12 cellular contexts compared by ENCODE assay signal in genomic region chr10:79223346-79224048, GRCh38.
A peak's percentile ranks its signal among the peaks of the same experiment; 100 is the strongest.
DNase-seq lines count a peak whose midpoint lies in the region; ATAC-seq and TF ChIP-seq lines count a peak whose summit lies in the region.
"Had no signal": no experiment of that assay in that cellular context is flagged by ENCODE, and none has a peak within 500 bp of the region (broad histone marks: within the 10 kb centered on the region; RNA-seq: fewer than 3 reads in every experiment).

No MANE protein-coding gene starts in this region.

- peak overlapping the region; percentile 82 for H2AK5ac ChIP-seq in IMR-90 (ENCODE audit: low read depth, low read length)

- no TSS peak for BruUV-seq in IMR-90 (replicated peaks; lab: Mats Ljungman, UMichigan)

- no peaks in the 10 kb centered on the region for H3K27me3 Mint-ChIP-seq in activated CD4-positive, alpha-beta memory T cell treated with anti-CD3 and anti-CD28 coated beads, Interleukin-2, amount 10 ng/mL, durations not matched to agents 7 days and 5 days

- peaks cover 49% of the 10 kb centered on the region for H3K4me1 ChIP-seq in IMR-90 (ENCODE audit: control insufficient read depth, insufficient read depth, low read length)
- peaks cover 40% of the 10 kb centered on the region for H3K4me1 ChIP-seq in fibroblast of lung (ENCODE audit: control insufficient read depth, extremely low read depth, insufficient read depth, low read length)
- H3K4me1 ChIP-seq in lower lobe of right lung = peaks cover 59% of the 10 kb centered on the region
- H3K4me1 ChIP-seq in smooth muscle cell (ENCODE audit: low read depth) = peaks cover 50% of the 10 kb centered on the region
- no peaks in the 10 kb centered on the region for H3K4me1 ChIP-seq in HAP-1

- no peak overlapping the region for H3K18ac ChIP-seq in IMR-90 (ENCODE audit: low read depth, low read length)

- H4K91ac ChIP-seq in IMR-90 (ENCODE audit: insufficient read depth, low read depth, low read length) = peak overlapping the region; percentile 29; the same call in 1 of the 2 replicates

- H3K4me1 Mint-ChIP-seq in activated CD4-positive, alpha-beta memory T cell treated with anti-CD3 and anti-CD28 coated beads, Interleukin-2, amount 10 ng/mL, durations not matched to agents 7 days and 5 days = no peaks in the 10 kb centered on the region

- POLR2A ChIA-PET in IMR-90 (lab: Charles Lee; ENCODE audit: unreplicated experiment) = no interaction called here
- POLR2A ChIA-PET in activated CD4-positive, alpha-beta memory T cell treated with anti-CD3 and anti-CD28 coated beads, Interleukin-2, amount 10 ng/mL, durations not matched to agents 7 days and 5 days (lab: Charles Lee) = no interaction called here

- no peak overlapping the region for H4K8ac ChIP-seq in IMR-90 (ENCODE audit: low read depth in 2 of 2, low read length in 2 of 2)

- H2AFZ ChIP-seq in IMR-90 (replicated peaks; ENCODE audit: low read length, poor library complexity) (peak overlapping the region; percentile 8), fibroblast of lung (ENCODE audit: low read length) (no peak overlapping the region), smooth muscle cell (ENCODE audit: low read depth) (no peak overlapping the region)

- intact Hi-C loops in IMR-90 (cut with micrococcal nuclease) (no loop called here), lower lobe of right lung (cut with DNase I) (no loop called here)

- peaks cover 24% of the 10 kb centered on the region for H3F3A ChIP-seq in smooth muscle cell (ENCODE audit: low read depth)

- H3K9ac ChIP-seq in IMR-90 (ENCODE audit: low read depth, low read length) = no peak overlapping the region
- H3K9ac ChIP-seq in fibroblast of lung (ENCODE audit: insufficient read depth, low read length) = no peak overlapping the region
- peak overlapping the region; percentile 53 for H3K9ac ChIP-seq in smooth muscle cell (ENCODE audit: low read depth)

- no peak overlapping the region for H2BK15ac ChIP-seq in IMR-90 (ENCODE audit: low read depth, low read length)

- peaks cover 48% of the 10 kb centered on the region for H3K36me3 ChIP-seq in IMR-90 (ENCODE audit: control insufficient read depth, insufficient read depth, low read length)
- peaks cover 14% of the 10 kb centered on the region for H3K36me3 ChIP-seq in fibroblast of lung (ENCODE audit: control insufficient read depth, insufficient read depth, low read length)
- H3K36me3 ChIP-seq in lower lobe of right lung = peaks cover 59% of the 10 kb centered on the region
- H3K36me3 ChIP-seq in smooth muscle cell (ENCODE audit: low read depth) = no peaks in the 10 kb centered on the region
- no peaks in the 10 kb centered on the region for H3K36me3 ChIP-seq in HAP-1 (replicated peaks)

- peak overlapping the region; percentile 26; the same call in 1 of the 2 replicates for H2BK120ac ChIP-seq in IMR-90 (ENCODE audit: low read depth, low read length)

- H2BK5ac ChIP-seq in IMR-90 (ENCODE audit: low read depth, low read length, poor library complexity, severe bottlenecking) = no peak overlapping the region

- peak overlapping the region; percentile 51; the same call in 1 of the 2 replicates for H3K23ac ChIP-seq in IMR-90 (ENCODE audit: low read depth, low read length)

- H3K9me3 Mint-ChIP-seq in activated CD4-positive, alpha-beta memory T cell treated with anti-CD3 and anti-CD28 coated beads, Interleukin-2, amount 10 ng/mL, durations not matched to agents 7 days and 5 days = no peaks in the 10 kb centered on the region

- H3K9me3 ChIP-seq in IMR-90 (ENCODE audit: control insufficient read depth, insufficient read depth, low read length) (no peaks in the 10 kb centered on the region), fibroblast of lung (ENCODE audit: control insufficient read depth, insufficient read depth, low read depth, low read length) (no peaks in the 10 kb centered on the region), lower lobe of right lung (no peaks in the 10 kb centered on the region), smooth muscle cell (replicated peaks; ENCODE audit: low read depth) (no peaks in the 10 kb centered on the region), HAP-1 (no peaks in the 10 kb centered on the region)

- H3K9me1 ChIP-seq in IMR-90 (ENCODE audit: insufficient read depth, low read length) = peaks cover 34% of the 10 kb centered on the region

- no peak overlapping the region; the same call in 1 of the 2 replicates for H3K56ac ChIP-seq in IMR-90 (ENCODE audit: extremely low read depth, insufficient read depth, low read length)

- TF ChIP-seq CTCF in IMR-90 (conservative IDR thresholded peaks at IDR 0.05; ENCODE audit: low read depth, low read length) (no peak), fibroblast of lung (conservative IDR thresholded peaks at IDR 0.05 in 1 of 2, IDR thresholded peaks at IDR 0.05 in 1 of 2; ENCODE audit: low read depth in 1 of 2, low read length in 2 of 2) (no peak), lower lobe of right lung (IDR thresholded peaks at IDR 0.05) (no peak), smooth muscle cell (IDR thresholded peaks at IDR 0.05; ENCODE audit: borderline replicate concordance, insufficient read depth, poor library complexity, severe bottlenecking) (no peak)

- ATAC-seq in IMR-90 (ENCODE audit: low read depth) (peak; percentile 6; the same call in 1 of the 2 replicates), lower lobe of right lung (peak; percentile 77 to 81), HG03280 (IDR thresholded peaks at IDR 0.05; ENCODE audit: unreplicated experiment) (no peak)
- ATAC-seq: foreskin keratinocyte had no signal

- peak overlapping the region; percentile 9; the same call in 1 of the 2 replicates for H2BK20ac ChIP-seq in IMR-90 (ENCODE audit: low read depth, low read length)

- H4K5ac ChIP-seq in IMR-90 (ENCODE audit: low read depth, low read length) = no peak overlapping the region

- no peaks in the 10 kb centered on the region for H3K27me3 ChIP-seq in IMR-90 (ENCODE audit: control insufficient read depth, insufficient read depth, low read length)
- H3K27me3 ChIP-seq in fibroblast of lung (ENCODE audit: control insufficient read depth, insufficient read depth, low read length) = no peaks in the 10 kb centered on the region
- no peaks in the 10 kb centered on the region for H3K27me3 ChIP-seq in lower lobe of right lung (ENCODE audit: low read depth)
- no peaks in the 10 kb centered on the region for H3K27me3 ChIP-seq in smooth muscle cell (ENCODE audit: low read depth)
- no peaks in the 10 kb centered on the region for H3K27me3 ChIP-seq in HAP-1 (ENCODE audit: low read depth)
- H3K27me3 ChIP-seq: foreskin keratinocyte had no signal

- H3K4ac ChIP-seq in IMR-90 (ENCODE audit: low read depth, low read length) = peak overlapping the region; percentile 53; the same call in 1 of the 2 replicates

- H3K79me2 ChIP-seq in fibroblast of lung (ENCODE audit: control insufficient read depth, insufficient read depth, low read length) (no peaks in the 10 kb centered on the region), smooth muscle cell (ENCODE audit: low read depth) (no peaks in the 10 kb centered on the region)

- CTCF ChIA-PET in IMR-90 (lab: Yijun Ruan, JAX) = no interaction called here
- CTCF ChIA-PET in activated CD4-positive, alpha-beta memory T cell treated with anti-CD3 and anti-CD28 coated beads, Interleukin-2, amount 10 ng/mL, durations not matched to agents 7 days and 5 days (lab: Charles Lee) = no interaction called here

- dilution Hi-C loops in IMR-90 (cut with HindIII; ENCODE audit: low sequenced_read_pairs, unreplicated experiment) = no loop called here

- WGBS in IMR-90 (ENCODE audit: extremely low coverage in 2 of 2, insufficient read length in 1 of 2), 2 experiments = 28% methylated on average over 3 of the region's 13 CpGs; no CpG with 5 or more reads in 1 of the 2 experiments
- 18% methylated on average over 13 of the region's 13 CpGs for WGBS in smooth muscle cell (ENCODE audit: low lambda C conversion rate)

- no peak overlapping the region for H3K27ac Mint-ChIP-seq in activated CD4-positive, alpha-beta memory T cell treated with anti-CD3 and anti-CD28 coated beads, Interleukin-2, amount 10 ng/mL, durations not matched to agents 7 days and 5 days

- H3K4me2 ChIP-seq in IMR-90 (ENCODE audit: low read depth, low read length) (no peak overlapping the region), fibroblast of lung (ENCODE audit: extremely low read depth, insufficient read depth, low read length) (no peak overlapping the region), smooth muscle cell (peak overlapping the region; percentile 65)

- H4K20me1 ChIP-seq in IMR-90 (ENCODE audit: insufficient read depth, low read length) (peaks cover 64% of the 10 kb centered on the region), fibroblast of lung (ENCODE audit: control insufficient read depth, extremely low read depth, insufficient read depth, low read length) (no peaks in the 10 kb centered on the region), smooth muscle cell (ENCODE audit: low read depth) (peaks cover 89% of the 10 kb centered on the region)

- H2AK9ac ChIP-seq in IMR-90 (replicated peaks; ENCODE audit: low read depth, low read length, poor library complexity) = peak overlapping the region; percentile 89

- peak overlapping the region; percentile 35; the same call in 1 of the 2 replicates for H3K27ac ChIP-seq in IMR-90 (ENCODE audit: insufficient read depth, low read length)
- peak overlapping the region; percentile 14 for H3K27ac ChIP-seq in fibroblast of lung (ENCODE audit: insufficient read depth, low read length)
- peak overlapping the region; percentile 81 for H3K27ac ChIP-seq in lower lobe of right lung
- H3K27ac ChIP-seq in smooth muscle cell (ENCODE audit: low read depth) = peak overlapping the region; percentile 86
- H3K27ac ChIP-seq: foreskin keratinocyte had no signal

- H3K4me3 Mint-ChIP-seq in activated CD4-positive, alpha-beta memory T cell treated with anti-CD3 and anti-CD28 coated beads, Interleukin-2, amount 10 ng/mL, durations not matched to agents 7 days and 5 days = no peak overlapping the region

- DNase-seq in IMR-90 (peak; percentile 86), fibroblast of lung (ENCODE audit: low read depth in 2 of 2) (peak; percentile 82), lower lobe of right lung (peak; percentile 84), smooth muscle cell (lab: John Stamatoyannopoulos, UW; ENCODE audit: unreplicated experiment) (no peak), HAP-1 (ENCODE audit: low spot score in 2 of 2) (no peak), ACHN (no peak)
- no peak for DNase-seq in activated CD4-positive, alpha-beta memory T cell treated with anti-CD3 and anti-CD28 coated beads, Interleukin-2, amount 10 ng/mL, durations not matched to agents 7 days and 5 days
- DNase-seq: activated T-cell treated with anti-CD3 and anti-CD28 coated beads, Interleukin-2, amount 50 U/mL, for 1 hour; foreskin keratinocyte; NCI-H2029 treated with DMSO at 0.1 percent for 48 hours; stimulated activated CD4-positive, alpha-beta T cell treated with anti-CD3 and anti-CD28 coated beads, Interleukin-15, amount 100 ng/mL, for 24 hours had no signal

- H3K36me3 Mint-ChIP-seq in activated CD4-positive, alpha-beta memory T cell treated with anti-CD3 and anti-CD28 coated beads, Interleukin-2, amount 10 ng/mL, durations not matched to agents 7 days and 5 days (ENCODE audit: low read depth) = no peaks in the 10 kb centered on the region

- H3K79me1 ChIP-seq in IMR-90 (ENCODE audit: low read depth in 1 of 2, low read length in 2 of 2) = peaks cover 56 to 98% of the 10 kb centered on the region in 2 experiments

- TF ChIP-seq RAD21 in IMR-90 (IDR thresholded peaks at IDR 0.05; ENCODE audit: low read length) = no peak

- H3K14ac ChIP-seq in IMR-90 (replicated peaks; ENCODE audit: low read depth, low read length) = 0 out of 2 replicates have a peak overlapping the region, but pooled peaks have one; percentile 36

- TF ChIP-seq POLR2A in IMR-90 (IDR thresholded peaks at IDR 0.05; ENCODE audit: low read depth, low read length) = no peak

- H3K4me3 ChIP-seq in IMR-90 (ENCODE audit: insufficient read depth, low read depth, low read length) = no peak overlapping the region
- H3K4me3 ChIP-seq in fibroblast of lung (replicated peaks in 1 of 4; ENCODE audit: control extremely low read depth in 1 of 4, insufficient read depth in 1 of 4, low read depth in 3 of 4, low read length in 4 of 4) = no peak overlapping the region
- no peak overlapping the region for H3K4me3 ChIP-seq in lower lobe of right lung
- no peak overlapping the region for H3K4me3 ChIP-seq in smooth muscle cell
- no peak overlapping the region for H3K4me3 ChIP-seq in HAP-1

- in situ Hi-C loops in IMR-90 (cut with MboI; ENCODE audit: low sequenced_read_pairs) (no loop called here), HAP-1 (cut with MboI; ENCODE audit: low sequenced_read_pairs) (no loop called here), ACHN (cut with HindIII; ENCODE audit: low pct_ligation_motif_present, low pct_unique_long_range_greater_than_20kb, low sequenced_read_pairs) (no loop called here)

Comparison
In these comparisons a context has a peak if more than half of its experiments do, and no peak if none do; other contexts are left out.
1. DNase-seq: peak in IMR-90 (single experiment), fibroblast of lung (2 of 2) and lower lobe of right lung (single experiment); none in smooth muscle cell (single experiment), HAP-1 (0 of 2), activated CD4-positive, alpha-beta memory T cell treated with anti-CD3 and anti-CD28 coated beads, Interleukin-2, amount 10 ng/mL, durations not matched to agents 7 days and 5 days (single experiment) and ACHN (single experiment).
2. H3K27ac ChIP-seq: peak in every context shown above with its lines; median percentile 86 in smooth muscle cell; 81 in lower lobe of right lung; 35 in IMR-90; 14 in fibroblast of lung.